15 cellular contexts compared by ENCODE assay signal in genomic region chr17:4679652-4680051, GRCh38. TPM values are rescaled to one million over a fixed set of nuclear protein-coding genes. Genes with fewer than 3 reads are reported as not detected.
DNase-seq lines count a peak whose midpoint lies in the region; ATAC-seq and TF ChIP-seq lines count a peak whose summit lies in the region.
"Had no signal": no experiment of that assay in that cellular context is flagged by ENCODE, and none has a peak within 500 bp of the region (broad histone marks: within the 10 kb centered on the region; RNA-seq: fewer than 3 reads in every experiment).

No MANE protein-coding gene starts in this region.

- H3F3A ChIP-seq in PC-9 (ENCODE audit: insufficient read depth, low read depth): peaks cover 44% of the 10 kb centered on the region

- CTCF ChIA-PET in PC-9 (lab: Charles Lee): no interaction called here

- H4K91ac ChIP-seq in trophoblast cell (ENCODE audit: low read depth, low read length): no peak overlapping the region

- H3K79me2 ChIP-seq in PC-9 (ENCODE audit: low read depth) (no peaks in the 10 kb centered on the region; the same call in 1 of the 2 replicates), trophoblast cell (ENCODE audit: control insufficient read depth, insufficient read depth, low read length, poor library complexity) (no peaks in the 10 kb centered on the region)

- no peak overlapping the region for H2AFZ ChIP-seq in PC-9
- H2AFZ ChIP-seq in trophoblast cell (ENCODE audit: insufficient read depth, low read length, poor library complexity): no peak overlapping the region
- H2AFZ ChIP-seq: neural progenitor cell had no signal

- H2AK5ac ChIP-seq in trophoblast cell (ENCODE audit: low read length): no peak overlapping the region

- peak overlapping the region; percentile 20 for H3K27ac Mint-ChIP-seq in T-helper 2 cell treated with Interferon-gamma antibody and Interleukin-4, amounts not matched to agents 5 μg/mL and 100 μg/mL, for 36 hours
- H3K27ac Mint-ChIP-seq: neural progenitor cell had no signal

- no peaks in the 10 kb centered on the region for H3K9me3 Mint-ChIP-seq in T-helper 2 cell treated with Interferon-gamma antibody and Interleukin-4, amounts not matched to agents 5 μg/mL and 100 μg/mL, for 36 hours
- H3K9me3 Mint-ChIP-seq: neural progenitor cell had no signal

- TF ChIP-seq CTCF in PC-9 (conservative IDR thresholded peaks at IDR 0.05): no peak

- no peaks in the 10 kb centered on the region for H3K9me3 ChIP-seq in PC-9 (ENCODE audit: insufficient read depth, low read depth)
- no peaks in the 10 kb centered on the region for H3K9me3 ChIP-seq in trophoblast cell (ENCODE audit: insufficient read depth, low read depth, low read length)
- H3K9me3 ChIP-seq: testis had no signal

- H2BK12ac ChIP-seq in trophoblast cell (ENCODE audit: low read length): no peak overlapping the region

- ATAC-seq in HG03095 (IDR thresholded peaks at IDR 0.05; ENCODE audit: unreplicated experiment): no peak
- ATAC-seq: Right ventricle myocardium inferior had no signal

- H2BK5ac ChIP-seq in trophoblast cell (ENCODE audit: low read depth, low read length, poor library complexity): no peak overlapping the region

- H3K36me3 ChIP-seq in PC-9 (ENCODE audit: low read depth) (peaks cover 37% of the 10 kb centered on the region), trophoblast cell (ENCODE audit: control insufficient read depth in 1 of 2, insufficient read depth in 2 of 2, low read length in 2 of 2) (peaks cover 33 to 42% of the 10 kb centered on the region in 2 experiments)
- H3K36me3 ChIP-seq: neural progenitor cell had no signal

- intact Hi-C loops in PC-9 (cut with micrococcal nuclease; ENCODE audit: unreplicated experiment): no loop called here

- H3K14ac ChIP-seq in trophoblast cell (ENCODE audit: low read length): no peak overlapping the region

- H3K36me3 Mint-ChIP-seq in T-helper 2 cell treated with Interferon-gamma antibody and Interleukin-4, amounts not matched to agents 5 μg/mL and 100 μg/mL, for 36 hours (ENCODE audit: low read depth): peaks cover 51% of the 10 kb centered on the region

- no peak for DNase-seq in T-helper 2 cell treated with Interferon-gamma antibody and Interleukin-4, amounts not matched to agents 5 μg/mL and 100 μg/mL, for 36 hours (ENCODE audit: low spot score)
- no peak for DNase-seq in T-helper 2 cell
- DNase-seq in PC-9: peak; percentile 69 to 94
- peak; percentile 27 for DNase-seq in epithelial cell of prostate (ENCODE audit: low read depth, low spot score)
- DNase-seq in trophoblast cell: peak; percentile 42 to 46
- DNase-seq in NCI-H524 treated with DMSO at 0.1 percent for 48 hours (lab: John Stamatoyannopoulos, UW): no peak
- DNase-seq in NK-92 (lab: John Stamatoyannopoulos, UW; ENCODE audit: unreplicated experiment): no peak
- DNase-seq: 8988T; activated CD4-positive, alpha-beta T cell treated with anti-CD3 and anti-CD28 coated beads for 4 hours; anterior cingulate cortex; stimulated activated CD4-positive, alpha-beta T cell treated with anti-CD3 and anti-CD28 coated beads, Interleukin-2, amount 100 ng/mL, for 24 hours; testis had no signal

- no peaks in the 10 kb centered on the region for H3K27me3 Mint-ChIP-seq in T-helper 2 cell treated with Interferon-gamma antibody and Interleukin-4, amounts not matched to agents 5 μg/mL and 100 μg/mL, for 36 hours (ENCODE audit: low read depth)

- peaks cover 38% of the 10 kb centered on the region for H3K4me1 ChIP-seq in PC-9 (replicated peaks; ENCODE audit: insufficient read depth)
- peaks cover 7 to 14% of the 10 kb centered on the region in 2 experiments for H3K4me1 ChIP-seq in trophoblast cell (ENCODE audit: control insufficient read depth in 1 of 2, insufficient read depth in 2 of 2, low read length in 2 of 2)
- H3K4me1 ChIP-seq: neural progenitor cell had no signal

- WGBS in trophoblast cell (ENCODE audit: extremely low coverage, insufficient coverage, insufficient read length): no CpG with 5 or more reads among the region's 7 CpGs

- H3K4me3 ChIP-seq in PC-9: no peak overlapping the region
- no peak overlapping the region for H3K4me3 ChIP-seq in trophoblast cell (ENCODE audit: low read depth, low read length)
- H3K4me3 ChIP-seq: neural progenitor cell, testis had no signal

- H4K8ac ChIP-seq in trophoblast cell (ENCODE audit: low read depth, low read length): no peak overlapping the region

- H3K4ac ChIP-seq in trophoblast cell (ENCODE audit: low read depth, low read length): no peak overlapping the region

- peaks cover 51% of the 10 kb centered on the region for H4K20me1 ChIP-seq in PC-9 (ENCODE audit: insufficient read depth)

- POLR2A ChIA-PET in PC-9 (lab: Charles Lee; ENCODE audit: unreplicated experiment): interaction anchor here (0.5 to 0.7 kb wide), 6 partner anchors 31 to 354 kb away, joined by 3 to 6 read pairs (median 4); no protein-coding TSS in a partner anchor

- no peak overlapping the region for H2BK120ac ChIP-seq in trophoblast cell (ENCODE audit: insufficient read depth, low read length, poor library complexity)

- H4K12ac ChIP-seq in trophoblast cell (ENCODE audit: low read depth, low read length): no peak overlapping the region

- H3K27me3 ChIP-seq in PC-9 (ENCODE audit: insufficient read depth, low read depth) (no peaks in the 10 kb centered on the region), trophoblast cell (ENCODE audit: insufficient read depth, low read length) (no peaks in the 10 kb centered on the region)
- H3K27me3 ChIP-seq: neural progenitor cell, testis had no signal

- H3K23ac ChIP-seq in trophoblast cell (ENCODE audit: low read length): no peak overlapping the region

- no peaks in the 10 kb centered on the region for H3K79me1 ChIP-seq in trophoblast cell (ENCODE audit: low read length)

- H3K9me2 ChIP-seq in PC-9 (ENCODE audit: insufficient read depth): no peaks in the 10 kb centered on the region

- H3K9ac ChIP-seq in trophoblast cell (ENCODE audit: low read length): no peak overlapping the region
- H3K9ac ChIP-seq: neural progenitor cell had no signal

- peaks cover 10% of the 10 kb centered on the region for H3K4me1 Mint-ChIP-seq in T-helper 2 cell treated with Interferon-gamma antibody and Interleukin-4, amounts not matched to agents 5 μg/mL and 100 μg/mL, for 36 hours (ENCODE audit: low read depth)
- H3K4me1 Mint-ChIP-seq: neural progenitor cell had no signal

- H3K18ac ChIP-seq in trophoblast cell (ENCODE audit: low read length): no peak overlapping the region

- H3K4me2 ChIP-seq in PC-9: peak overlapping the region; percentile 47
- no peak overlapping the region for H3K4me2 ChIP-seq in trophoblast cell (ENCODE audit: low read length)
- H3K4me2 ChIP-seq: neural progenitor cell had no signal

- H3K27ac ChIP-seq in PC-9: peak overlapping the region; percentile 60
- peak overlapping the region; percentile 71 for H3K27ac ChIP-seq in epithelial cell of prostate
- peak overlapping the region; percentile 1 for H3K27ac ChIP-seq in trophoblast cell (ENCODE audit: low read depth, low read length)
- H3K27ac ChIP-seq: neural progenitor cell, testis had no signal

- H3K4me3 Mint-ChIP-seq in T-helper 2 cell treated with Interferon-gamma antibody and Interleukin-4, amounts not matched to agents 5 μg/mL and 100 μg/mL, for 36 hours: no peak overlapping the region
- H3K4me3 Mint-ChIP-seq: neural progenitor cell had no signal

- no TSS peak for BruUV-seq in PC-9 (replicated peaks; lab: Mats Ljungman, UMichigan)

RNA-seq across cellular contexts. Expression of gene PELP1, which starts 24.3 kb away (rescaled TPM):
- 99.6 and 106 TPM in 2 replicates for total RNA-seq in PC-9 (2021)
- polyA plus RNA-seq in trophoblast cell (2013): 32.6 and 34.8 TPM in 2 replicates

RNA-seq across cellular contexts. Expression of gene ARRB2, which starts 30.8 kb away (rescaled TPM):
- 79.7 and 110 TPM in 2 replicates for total RNA-seq in PC-9 (2021)
- polyA plus RNA-seq in trophoblast cell (2013): 10.9 and 11.4 TPM in 2 replicates

RNA-seq across cellular contexts. Expression of gene ALOX15, which starts 38.2 kb away (rescaled TPM):
- total RNA-seq in PC-9 (2021): 1.8 and 2.8 TPM in 2 replicates
- polyA plus RNA-seq in trophoblast cell (2013): 1.6 and 1.9 TPM in 2 replicates

RNA-seq across cellular contexts. Expression of gene MED11, which starts 51.6 kb away (rescaled TPM):
- total RNA-seq in PC-9 (2021): 19.6 and 19.7 TPM in 2 replicates
- 20.5 and 21.8 TPM in 2 replicates for polyA plus RNA-seq in trophoblast cell (2013)

RNA-seq across cellular contexts. Expression of gene ZMYND15, which starts 60.0 kb away (rescaled TPM):
- 2.3 and 5.4 TPM in 2 replicates for total RNA-seq in PC-9 (2021)
- polyA plus RNA-seq in trophoblast cell (2013): 0.01 and 0.03 TPM in 2 replicates

Comparison
In these comparisons a context has a peak if more than half of its experiments do, and no peak if none do; other contexts are left out.
1. DNase-seq: peak in PC-9 (2 of 2), epithelial cell of prostate (single experiment) and trophoblast cell (2 of 2); none in T-helper 2 cell treated with Interferon-gamma antibody and Interleukin-4, amounts not matched to agents 5 μg/mL and 100 μg/mL, for 36 hours (single experiment), T-helper 2 cell (0 of 5), NCI-H524 treated with DMSO at 0.1 percent for 48 hours (single experiment) and NK-92 (single experiment).
2. H3K27ac ChIP-seq: peak in every context shown above with its lines; median percentile 71 in epithelial cell of prostate; 60 in PC-9; 1 in trophoblast cell.